ENCODE assay signal across 21 cellular contexts in the genomic region with DNA sequence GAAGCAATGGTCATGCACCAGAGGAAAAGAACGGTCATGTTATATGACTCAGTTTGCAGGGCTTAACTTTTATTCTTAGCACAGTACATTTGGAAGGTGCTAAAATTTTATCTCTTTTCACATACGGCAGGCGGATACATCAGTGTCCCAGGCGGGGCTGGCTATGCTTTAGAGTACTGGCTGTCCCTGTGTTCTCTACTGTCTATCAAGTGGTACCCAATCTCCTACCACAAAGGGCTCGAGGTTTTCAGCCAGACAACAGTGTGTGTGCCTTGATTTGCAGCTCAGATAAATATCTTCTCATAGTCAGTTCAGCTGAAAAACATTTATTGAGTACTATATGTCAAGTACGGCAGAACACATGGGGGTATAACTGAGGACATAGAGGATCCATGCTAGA.
DNase-seq lines count a peak whose midpoint lies in the region; ATAC-seq and TF ChIP-seq lines count a peak whose summit lies in the region.
"Had no signal": no experiment of that assay in that cellular context is flagged by ENCODE, and none has a peak within 500 bp of the region (broad histone marks: within the 10 kb centered on the region; RNA-seq: fewer than 3 reads in every experiment).

No MANE protein-coding gene starts in this region.

- H3K36me3 Mint-ChIP-seq in activated CD4-positive, alpha-beta T cell treated with anti-CD3 and anti-CD28 coated beads, Interleukin-2, amount 10 ng/mL, durations not matched to agents 24 days and 14 days (ENCODE audit: low read depth): no peaks in the 10 kb centered on the region
- H3K36me3 Mint-ChIP-seq in immature natural killer cell (no peaks in the 10 kb centered on the region), mesothelial cell of epicardium (no peaks in the 10 kb centered on the region)
- H3K36me3 Mint-ChIP-seq: T-cell had no signal

- H4K20me1 ChIP-seq in OCI-LY7 (ENCODE audit: insufficient read depth, low read length): no peaks in the 10 kb centered on the region

- H3K27ac Mint-ChIP-seq in activated CD4-positive, alpha-beta T cell treated with anti-CD3 and anti-CD28 coated beads, Interleukin-2, amount 10 ng/mL, durations not matched to agents 24 days and 14 days: no peak overlapping the region
- H3K27ac Mint-ChIP-seq in immature natural killer cell: peak overlapping the region in 3 of 6 donors; percentile 19 to 59 (median 45)
- no peak overlapping the region for H3K27ac Mint-ChIP-seq in mesothelial cell of epicardium

- peaks cover 2% of the 10 kb centered on the region for H3K27me3 Mint-ChIP-seq in activated CD4-positive, alpha-beta T cell treated with anti-CD3 and anti-CD28 coated beads, Interleukin-2, amount 10 ng/mL, durations not matched to agents 24 days and 14 days
- H3K27me3 Mint-ChIP-seq in immature natural killer cell (ENCODE audit: low read depth in 3 of 3): peaks cover 3 to 23% (median 23%) of the 10 kb centered on the region in 3 donors
- no peaks in the 10 kb centered on the region for H3K27me3 Mint-ChIP-seq in mesothelial cell of epicardium (ENCODE audit: low read depth)

- H3K18ac ChIP-seq in trophoblast cell (ENCODE audit: low read length): no peak overlapping the region

- no peak overlapping the region for H3K23ac ChIP-seq in trophoblast cell (ENCODE audit: low read length)

- peak overlapping the region; percentile 97 for H3K27ac ChIP-seq in OCI-LY7 (ENCODE audit: low read depth, low read length, poor library complexity, severe bottlenecking)
- no peak overlapping the region for H3K27ac ChIP-seq in trophoblast cell (ENCODE audit: low read depth, low read length)
- H3K27ac ChIP-seq: KMS-11 had no signal

- H3K4ac ChIP-seq in trophoblast cell (ENCODE audit: low read depth, low read length): no peak overlapping the region

- H3K79me1 ChIP-seq in trophoblast cell (ENCODE audit: low read length): no peaks in the 10 kb centered on the region

- no peak overlapping the region for H2BK120ac ChIP-seq in trophoblast cell (ENCODE audit: insufficient read depth, low read length, poor library complexity)

- H4K8ac ChIP-seq in trophoblast cell (ENCODE audit: low read depth, low read length): no peak overlapping the region

- H3K4me1 ChIP-seq in OCI-LY7 (ENCODE audit: insufficient read depth, low read length, poor library complexity, severe bottlenecking) (peaks cover 69% of the 10 kb centered on the region), BE2C (peaks cover 28% of the 10 kb centered on the region), trophoblast cell (ENCODE audit: control insufficient read depth in 1 of 2, insufficient read depth in 2 of 2, low read length in 2 of 2) (peaks cover 5% of the 10 kb centered on the region in 2 experiments)

- ATAC-seq in HG02642 (IDR thresholded peaks at IDR 0.05; ENCODE audit: poor library complexity, unreplicated experiment): no peak
- ATAC-seq: HepG2, T-cell had no signal

- no peak overlapping the region for H3K4me3 Mint-ChIP-seq in activated CD4-positive, alpha-beta T cell treated with anti-CD3 and anti-CD28 coated beads, Interleukin-2, amount 10 ng/mL, durations not matched to agents 24 days and 14 days
- H3K4me3 Mint-ChIP-seq in immature natural killer cell: peak overlapping the region in 4 of 5 donors; percentile 4 to 55 (median 19)
- no peak overlapping the region for H3K4me3 Mint-ChIP-seq in mesothelial cell of epicardium
- H3K4me3 Mint-ChIP-seq: T-cell had no signal

- DNase-seq in activated CD4-positive, alpha-beta T cell treated with anti-CD3 and anti-CD28 coated beads, Interleukin-2, amount 10 ng/mL, durations not matched to agents 24 days and 14 days: peak; percentile 45
- DNase-seq in activated CD4-positive, alpha-beta T cell treated with anti-CD3 and anti-CD28 coated beads, Interleukin-2, amount 50 U/mL, for 4 hours: no peak
- no peak for DNase-seq in OCI-LY7 (ENCODE audit: low spot score)
- DNase-seq in immature natural killer cell: peak; percentile 16 to 62 (median 21)
- DNase-seq in mesothelial cell of epicardium (ENCODE audit: low spot score in 2 of 2, unreplicated experiment in 2 of 2): no peak
- DNase-seq in BE2C: no peak
- DNase-seq in trophoblast cell: no peak
- DNase-seq: 8988T, C1 segment of cervical spinal cord, DMS53, GOT3, NCI-H1092 treated with DMSO at 0.1 percent for 48 hours, NCI-H1694, NCI-H510A treated with DMSO at 0.1 percent for 48 hours, NCI-H82, Right ventricle myocardium superior, SK-N-SH had no signal

- no peak overlapping the region for H2AK5ac ChIP-seq in trophoblast cell (ENCODE audit: low read length)

- H3K9me2 ChIP-seq in OCI-LY7 (ENCODE audit: insufficient read depth, low read length): no peaks in the 10 kb centered on the region
- H3K9me2 ChIP-seq: SK-N-SH had no signal

- no peak overlapping the region for H2BK12ac ChIP-seq in trophoblast cell (ENCODE audit: low read length)

- H3K27me3 ChIP-seq in BE2C (no peaks in the 10 kb centered on the region), trophoblast cell (ENCODE audit: insufficient read depth, low read length) (no peaks in the 10 kb centered on the region)

- H2BK5ac ChIP-seq in trophoblast cell (ENCODE audit: low read depth, low read length, poor library complexity): no peak overlapping the region

- no peaks in the 10 kb centered on the region for H3K79me2 ChIP-seq in OCI-LY7 (ENCODE audit: insufficient read depth, low read depth, low read length)
- H3K79me2 ChIP-seq in trophoblast cell (ENCODE audit: control insufficient read depth, insufficient read depth, low read length, poor library complexity): no peaks in the 10 kb centered on the region

- no peaks in the 10 kb centered on the region for H3K36me3 ChIP-seq in OCI-LY7 (ENCODE audit: insufficient read depth, low read length)
- H3K36me3 ChIP-seq in BE2C: no peaks in the 10 kb centered on the region
- no peaks in the 10 kb centered on the region for H3K36me3 ChIP-seq in trophoblast cell (ENCODE audit: control insufficient read depth in 1 of 2, insufficient read depth in 2 of 2, low read length in 2 of 2)

- CTCF ChIA-PET in OCI-LY7 (lab: Charles Lee; ENCODE audit: unreplicated experiment): interaction anchor here (1.1 kb wide), 1 partner anchor 30 kb away, joined by 3 read pairs; no protein-coding TSS in a partner anchor

- H3K4me3 ChIP-seq in OCI-LY7 (ENCODE audit: low read depth, low read length, poor library complexity, severe bottlenecking): no peak overlapping the region
- no peak overlapping the region for H3K4me3 ChIP-seq in BE2C (ENCODE audit: low read depth, low read length)
- H3K4me3 ChIP-seq in trophoblast cell (ENCODE audit: low read depth, low read length): no peak overlapping the region

- no CpG with 5 or more reads among the region's 6 CpGs for WGBS in trophoblast cell (ENCODE audit: extremely low coverage, insufficient coverage, insufficient read length)

- H3K14ac ChIP-seq in trophoblast cell (ENCODE audit: low read length): no peak overlapping the region

- H3K9me3 Mint-ChIP-seq in activated CD4-positive, alpha-beta T cell treated with anti-CD3 and anti-CD28 coated beads, Interleukin-2, amount 10 ng/mL, durations not matched to agents 24 days and 14 days: peaks cover 1% of the 10 kb centered on the region
- peaks cover 0 to 2% (median 0%) of the 10 kb centered on the region in 6 donors for H3K9me3 Mint-ChIP-seq in immature natural killer cell
- H3K9me3 Mint-ChIP-seq in mesothelial cell of epicardium: peaks cover 3% of the 10 kb centered on the region

- H3K9me3 ChIP-seq in OCI-LY7 (ENCODE audit: low read length) (peaks cover 4% of the 10 kb centered on the region; the same call in 1 of the 2 replicates), BE2C (no peaks in the 10 kb centered on the region), trophoblast cell (ENCODE audit: insufficient read depth, low read depth, low read length) (no peaks in the 10 kb centered on the region)
- H3K9me3 ChIP-seq: SK-N-SH had no signal

- intact Hi-C loops in activated CD4-positive, alpha-beta T cell treated with anti-CD3 and anti-CD28 coated beads, Interleukin-2, amount 10 ng/mL, durations not matched to agents 24 days and 14 days (cut with micrococcal nuclease): no loop called here
- intact Hi-C loops in OCI-LY7 (cut with micrococcal nuclease; ENCODE audit: unreplicated experiment): loop anchor here (5.0 kb wide), 2 partner anchors 166 to 431 kb away; no protein-coding TSS in a partner anchor

- peaks cover 12% of the 10 kb centered on the region for H3K4me1 Mint-ChIP-seq in activated CD4-positive, alpha-beta T cell treated with anti-CD3 and anti-CD28 coated beads, Interleukin-2, amount 10 ng/mL, durations not matched to agents 24 days and 14 days
- H3K4me1 Mint-ChIP-seq in immature natural killer cell (peaks cover 24 to 30% of the 10 kb centered on the region in 2 donors), mesothelial cell of epicardium (peaks cover 4% of the 10 kb centered on the region)

- H2AFZ ChIP-seq in OCI-LY7 (ENCODE audit: low read length) (peak overlapping the region; percentile 56; the same call in 1 of the 2 replicates), trophoblast cell (ENCODE audit: insufficient read depth, low read length, poor library complexity) (no peak overlapping the region)

- H4K91ac ChIP-seq in trophoblast cell (ENCODE audit: low read depth, low read length): no peak overlapping the region

- no peak overlapping the region for H3K9ac ChIP-seq in trophoblast cell (ENCODE audit: low read length)
- H3K9ac ChIP-seq: KMS-11, SK-N-SH had no signal

- POLR2A ChIA-PET in OCI-LY7 (lab: Charles Lee): interaction anchor here (0.6 to 1.1 kb wide), 4 partner anchors 11 to 598 kb away, joined by 3 to 7 read pairs (median 5); no protein-coding TSS in a partner anchor

- no TSS peak for BruUV-seq in OCI-LY7 (replicated peaks; lab: Mats Ljungman, UMichigan)

- H4K12ac ChIP-seq in trophoblast cell (ENCODE audit: low read depth, low read length): no peak overlapping the region

- H3K4me2 ChIP-seq in OCI-LY7 (ENCODE audit: low read length): peak overlapping the region; percentile 78
- H3K4me2 ChIP-seq in trophoblast cell (ENCODE audit: low read length): no peak overlapping the region
- H3K4me2 ChIP-seq: KMS-11, SK-N-SH had no signal

- TF ChIP-seq CTCF in OCI-LY7 (conservative IDR thresholded peaks at IDR 0.05; ENCODE audit: low read length) (no peak), mesothelial cell of epicardium (IDR thresholded peaks at IDR 0.05; ENCODE audit: unreplicated experiment) (no peak), BE2C (IDR thresholded peaks at IDR 0.05; ENCODE audit: low read depth, low read length) (no peak)

Comparison
In these comparisons a context has a peak if more than half of its experiments do, and no peak if none do; other contexts are left out.
1. DNase-seq: peak in activated CD4-positive, alpha-beta T cell treated with anti-CD3 and anti-CD28 coated beads, Interleukin-2, amount 10 ng/mL, durations not matched to agents 24 days and 14 days (single experiment) and immature natural killer cell (3 of 3); none in activated CD4-positive, alpha-beta T cell treated with anti-CD3 and anti-CD28 coated beads, Interleukin-2, amount 50 U/mL, for 4 hours (0 of 2), OCI-LY7 (single experiment), mesothelial cell of epicardium (0 of 2), BE2C (single experiment) and trophoblast cell (0 of 2).
2. H3K4me3 Mint-ChIP-seq: peak in immature natural killer cell (4 of 5); none in activated CD4-positive, alpha-beta T cell treated with anti-CD3 and anti-CD28 coated beads, Interleukin-2, amount 10 ng/mL, durations not matched to agents 24 days and 14 days (single experiment) and mesothelial cell of epicardium (single experiment).